In the genomic region with DNA sequence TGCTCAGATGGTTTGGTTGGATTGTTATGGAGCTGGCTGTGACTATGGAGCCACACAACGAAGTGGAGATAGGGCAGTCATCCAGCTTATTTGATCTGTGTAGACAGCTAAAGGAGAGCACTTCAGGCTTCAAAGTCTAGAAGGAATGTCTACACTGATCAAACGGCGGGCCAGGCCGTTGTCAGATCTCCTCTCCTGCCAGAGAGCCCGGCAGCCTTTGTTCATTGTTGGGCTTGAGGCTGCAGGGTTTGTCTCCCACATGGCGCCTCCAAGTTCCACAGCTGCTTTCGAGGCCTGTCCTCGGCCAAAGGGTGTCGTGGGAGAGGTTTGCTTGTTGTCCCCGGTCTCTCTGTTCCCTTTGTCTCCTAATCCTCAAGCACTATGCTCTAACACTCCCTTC, we compare ENCODE assay signal across 2 cellular contexts.
TF ChIP-seq lines count a peak whose summit lies in the region.

No MANE protein-coding gene starts in this region.

TF ChIP-seq in IMR-90, 13 proteins besides CTCF, POLR2A, EP300 and RAD21:
- TF ChIP-seq MAFK (IDR thresholded peaks at IDR 0.05; ENCODE audit: low read depth, low read length) = no peak
- no peak for TF ChIP-seq RCOR1 (IDR thresholded peaks at IDR 0.05; ENCODE audit: insufficient replicate concordance, low read length)
- TF ChIP-seq MAZ (IDR thresholded peaks at IDR 0.05; ENCODE audit: borderline replicate concordance, low read depth, low read length) = no peak
- TF ChIP-seq MXI1 (IDR thresholded peaks at IDR 0.05; ENCODE audit: borderline replicate concordance, low read depth, low read length) = no peak

TF ChIP-seq in K562, 482 proteins besides CTCF, POLR2A, EP300 and RAD21:
- peak; percentile 37; the same call in 1 of the 2 replicates for TF ChIP-seq L3MBTL2 (IDR thresholded peaks at IDR 0.05)
- TF ChIP-seq ZSCAN29 (IDR thresholded peaks at IDR 0.05) = peak; percentile 96
- no peak for TF ChIP-seq HNRNPL (IDR thresholded peaks at IDR 0.05; ENCODE audit: low read depth, low read length)
- TF ChIP-seq, protein P1, sequence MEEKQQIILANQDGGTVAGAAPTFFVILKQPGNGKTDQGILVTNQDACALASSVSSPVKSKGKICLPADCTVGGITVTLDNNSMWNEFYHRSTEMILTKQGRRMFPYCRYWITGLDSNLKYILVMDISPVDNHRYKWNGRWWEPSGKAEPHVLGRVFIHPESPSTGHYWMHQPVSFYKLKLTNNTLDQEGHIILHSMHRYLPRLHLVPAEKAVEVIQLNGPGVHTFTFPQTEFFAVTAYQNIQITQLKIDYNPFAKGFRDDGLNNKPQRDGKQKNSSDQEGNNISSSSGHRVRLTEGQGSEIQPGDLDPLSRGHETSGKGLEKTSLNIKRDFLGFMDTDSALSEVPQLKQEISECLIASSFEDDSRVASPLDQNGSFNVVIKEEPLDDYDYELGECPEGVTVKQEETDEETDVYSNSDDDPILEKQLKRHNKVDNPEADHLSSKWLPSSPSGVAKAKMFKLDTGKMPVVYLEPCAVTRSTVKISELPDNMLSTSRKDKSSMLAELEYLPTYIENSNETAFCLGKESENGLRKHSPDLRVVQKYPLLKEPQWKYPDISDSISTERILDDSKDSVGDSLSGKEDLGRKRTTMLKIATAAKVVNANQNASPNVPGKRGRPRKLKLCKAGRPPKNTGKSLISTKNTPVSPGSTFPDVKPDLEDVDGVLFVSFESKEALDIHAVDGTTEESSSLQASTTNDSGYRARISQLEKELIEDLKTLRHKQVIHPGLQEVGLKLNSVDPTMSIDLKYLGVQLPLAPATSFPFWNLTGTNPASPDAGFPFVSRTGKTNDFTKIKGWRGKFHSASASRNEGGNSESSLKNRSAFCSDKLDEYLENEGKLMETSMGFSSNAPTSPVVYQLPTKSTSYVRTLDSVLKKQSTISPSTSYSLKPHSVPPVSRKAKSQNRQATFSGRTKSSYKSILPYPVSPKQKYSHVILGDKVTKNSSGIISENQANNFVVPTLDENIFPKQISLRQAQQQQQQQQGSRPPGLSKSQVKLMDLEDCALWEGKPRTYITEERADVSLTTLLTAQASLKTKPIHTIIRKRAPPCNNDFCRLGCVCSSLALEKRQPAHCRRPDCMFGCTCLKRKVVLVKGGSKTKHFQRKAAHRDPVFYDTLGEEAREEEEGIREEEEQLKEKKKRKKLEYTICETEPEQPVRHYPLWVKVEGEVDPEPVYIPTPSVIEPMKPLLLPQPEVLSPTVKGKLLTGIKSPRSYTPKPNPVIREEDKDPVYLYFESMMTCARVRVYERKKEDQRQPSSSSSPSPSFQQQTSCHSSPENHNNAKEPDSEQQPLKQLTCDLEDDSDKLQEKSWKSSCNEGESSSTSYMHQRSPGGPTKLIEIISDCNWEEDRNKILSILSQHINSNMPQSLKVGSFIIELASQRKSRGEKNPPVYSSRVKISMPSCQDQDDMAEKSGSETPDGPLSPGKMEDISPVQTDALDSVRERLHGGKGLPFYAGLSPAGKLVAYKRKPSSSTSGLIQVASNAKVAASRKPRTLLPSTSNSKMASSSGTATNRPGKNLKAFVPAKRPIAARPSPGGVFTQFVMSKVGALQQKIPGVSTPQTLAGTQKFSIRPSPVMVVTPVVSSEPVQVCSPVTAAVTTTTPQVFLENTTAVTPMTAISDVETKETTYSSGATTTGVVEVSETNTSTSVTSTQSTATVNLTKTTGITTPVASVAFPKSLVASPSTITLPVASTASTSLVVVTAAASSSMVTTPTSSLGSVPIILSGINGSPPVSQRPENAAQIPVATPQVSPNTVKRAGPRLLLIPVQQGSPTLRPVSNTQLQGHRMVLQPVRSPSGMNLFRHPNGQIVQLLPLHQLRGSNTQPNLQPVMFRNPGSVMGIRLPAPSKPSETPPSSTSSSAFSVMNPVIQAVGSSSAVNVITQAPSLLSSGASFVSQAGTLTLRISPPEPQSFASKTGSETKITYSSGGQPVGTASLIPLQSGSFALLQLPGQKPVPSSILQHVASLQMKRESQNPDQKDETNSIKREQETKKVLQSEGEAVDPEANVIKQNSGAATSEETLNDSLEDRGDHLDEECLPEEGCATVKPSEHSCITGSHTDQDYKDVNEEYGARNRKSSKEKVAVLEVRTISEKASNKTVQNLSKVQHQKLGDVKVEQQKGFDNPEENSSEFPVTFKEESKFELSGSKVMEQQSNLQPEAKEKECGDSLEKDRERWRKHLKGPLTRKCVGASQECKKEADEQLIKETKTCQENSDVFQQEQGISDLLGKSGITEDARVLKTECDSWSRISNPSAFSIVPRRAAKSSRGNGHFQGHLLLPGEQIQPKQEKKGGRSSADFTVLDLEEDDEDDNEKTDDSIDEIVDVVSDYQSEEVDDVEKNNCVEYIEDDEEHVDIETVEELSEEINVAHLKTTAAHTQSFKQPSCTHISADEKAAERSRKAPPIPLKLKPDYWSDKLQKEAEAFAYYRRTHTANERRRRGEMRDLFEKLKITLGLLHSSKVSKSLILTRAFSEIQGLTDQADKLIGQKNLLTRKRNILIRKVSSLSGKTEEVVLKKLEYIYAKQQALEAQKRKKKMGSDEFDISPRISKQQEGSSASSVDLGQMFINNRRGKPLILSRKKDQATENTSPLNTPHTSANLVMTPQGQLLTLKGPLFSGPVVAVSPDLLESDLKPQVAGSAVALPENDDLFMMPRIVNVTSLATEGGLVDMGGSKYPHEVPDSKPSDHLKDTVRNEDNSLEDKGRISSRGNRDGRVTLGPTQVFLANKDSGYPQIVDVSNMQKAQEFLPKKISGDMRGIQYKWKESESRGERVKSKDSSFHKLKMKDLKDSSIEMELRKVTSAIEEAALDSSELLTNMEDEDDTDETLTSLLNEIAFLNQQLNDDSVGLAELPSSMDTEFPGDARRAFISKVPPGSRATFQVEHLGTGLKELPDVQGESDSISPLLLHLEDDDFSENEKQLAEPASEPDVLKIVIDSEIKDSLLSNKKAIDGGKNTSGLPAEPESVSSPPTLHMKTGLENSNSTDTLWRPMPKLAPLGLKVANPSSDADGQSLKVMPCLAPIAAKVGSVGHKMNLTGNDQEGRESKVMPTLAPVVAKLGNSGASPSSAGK (IDR thresholded peaks at IDR 0.05) = peak; percentile 21; the same call in 1 of the 2 replicates
